In the genomic region with DNA sequence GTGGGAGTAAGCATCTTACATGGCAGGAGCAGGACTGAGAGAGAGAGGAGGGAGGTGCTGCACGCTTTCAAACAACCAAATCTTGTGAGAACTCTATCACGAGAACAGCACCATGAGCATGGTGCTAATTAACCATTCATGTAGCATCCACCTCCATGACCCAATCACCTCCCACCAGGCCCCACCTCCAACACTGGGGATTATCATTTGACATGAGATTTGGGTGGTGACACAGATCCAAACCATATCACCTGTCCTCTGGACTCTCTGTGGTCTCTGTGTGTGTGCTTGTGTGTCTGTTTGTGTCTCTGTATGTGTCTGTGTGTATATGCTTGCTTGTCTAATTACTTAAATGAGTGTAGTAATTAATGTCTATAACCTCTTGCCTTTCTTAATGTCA, we compare ENCODE assay signal across 1 cellular context.
TF ChIP-seq lines count a peak whose summit lies in the region.

No MANE protein-coding gene starts in this region.

TF ChIP-seq in K562, 482 proteins besides CTCF, POLR2A, EP300 and RAD21 (continued from another document):
- TF ChIP-seq, protein P1, sequence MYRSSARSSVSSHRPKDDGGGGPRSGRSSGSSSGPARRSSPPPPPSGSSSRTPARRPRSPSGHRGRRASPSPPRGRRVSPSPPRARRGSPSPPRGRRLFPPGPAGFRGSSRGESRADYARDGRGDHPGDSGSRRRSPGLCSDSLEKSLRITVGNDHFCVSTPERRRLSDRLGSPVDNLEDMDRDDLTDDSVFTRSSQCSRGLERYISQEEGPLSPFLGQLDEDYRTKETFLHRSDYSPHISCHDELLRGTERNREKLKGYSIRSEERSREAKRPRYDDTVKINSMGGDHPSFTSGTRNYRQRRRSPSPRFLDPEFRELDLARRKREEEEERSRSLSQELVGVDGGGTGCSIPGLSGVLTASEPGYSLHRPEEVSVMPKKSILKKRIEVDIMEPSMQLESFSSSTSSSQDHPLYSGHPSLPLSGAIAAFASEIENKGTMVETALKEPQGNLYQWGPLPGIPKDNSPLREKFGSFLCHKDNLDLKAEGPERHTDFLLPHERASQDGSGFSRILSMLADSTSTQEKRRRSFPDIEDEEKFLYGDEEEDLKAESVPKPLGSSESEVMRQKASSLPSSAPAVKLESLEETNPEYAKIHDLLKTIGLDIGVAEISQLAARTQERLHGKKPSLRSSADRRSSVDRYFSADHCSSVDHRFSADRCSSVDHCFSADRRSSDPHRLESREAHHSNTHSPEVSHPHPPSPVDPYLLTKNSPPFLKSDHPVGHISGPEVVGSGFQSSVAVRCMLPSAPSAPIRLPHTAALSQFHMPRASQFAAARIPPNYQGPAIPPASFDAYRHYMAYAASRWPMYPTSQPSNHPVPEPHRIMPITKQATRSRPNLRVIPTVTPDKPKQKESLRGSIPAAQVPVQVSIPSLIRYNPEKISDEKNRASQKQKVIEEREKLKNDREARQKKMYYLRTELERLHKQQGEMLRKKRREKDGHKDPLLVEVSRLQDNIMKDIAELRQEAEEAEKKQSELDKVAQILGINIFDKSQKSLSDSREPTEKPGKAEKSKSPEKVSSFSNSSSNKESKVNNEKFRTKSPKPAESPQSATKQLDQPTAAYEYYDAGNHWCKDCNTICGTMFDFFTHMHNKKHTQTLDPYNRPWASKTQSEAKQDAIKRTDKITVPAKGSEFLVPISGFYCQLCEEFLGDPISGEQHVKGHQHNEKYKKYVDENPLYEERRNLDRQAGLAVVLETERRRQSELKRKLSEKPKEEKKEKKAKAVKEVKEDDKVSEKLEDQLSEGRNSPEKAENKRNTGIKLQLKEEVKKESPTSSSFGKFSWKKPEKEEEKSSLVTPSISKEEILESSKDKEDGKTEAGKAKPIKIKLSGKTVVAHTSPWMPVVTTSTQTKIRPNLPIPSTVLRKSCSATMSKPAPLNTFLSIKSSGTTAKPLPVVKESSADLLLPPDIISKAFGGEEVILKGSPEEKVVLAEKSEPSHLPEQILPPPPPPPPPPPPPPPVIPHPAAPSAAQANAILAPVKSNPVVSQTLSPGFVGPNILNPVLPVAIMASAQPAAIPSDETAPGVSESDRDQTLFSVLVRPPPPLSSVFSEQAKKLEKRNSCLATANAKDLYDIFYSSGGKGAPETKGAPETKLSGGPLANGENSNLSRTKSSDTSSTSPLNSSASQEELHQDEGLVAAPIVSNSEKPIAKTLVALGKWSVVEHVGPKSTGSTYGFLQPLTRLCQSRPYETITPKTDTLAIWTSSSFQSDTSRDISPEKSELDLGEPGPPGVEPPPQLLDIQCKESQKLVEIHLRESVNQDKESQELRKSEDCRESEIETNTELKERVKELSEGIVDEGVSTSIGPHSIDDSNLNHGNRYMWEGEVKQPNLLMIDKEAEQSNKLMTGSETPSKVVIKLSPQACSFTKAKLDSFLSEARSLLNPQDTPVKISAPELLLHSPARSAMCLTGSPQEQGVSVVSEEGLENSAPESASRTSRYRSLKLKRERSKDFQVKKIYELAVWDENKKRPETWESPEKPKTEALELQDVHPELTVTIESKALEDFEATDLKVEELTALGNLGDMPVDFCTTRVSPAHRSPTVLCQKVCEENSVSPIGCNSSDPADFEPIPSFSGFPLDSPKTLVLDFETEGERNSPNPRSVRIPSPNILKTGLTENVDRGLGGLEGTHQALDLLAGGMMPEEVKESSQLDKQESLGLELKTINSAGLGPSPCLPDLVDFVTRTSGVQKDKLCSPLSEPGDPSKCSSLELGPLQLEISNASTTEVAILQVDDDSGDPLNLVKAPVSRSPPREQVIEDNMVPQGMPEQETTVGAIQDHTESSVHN (IDR thresholded peaks at IDR 0.05; ENCODE audit: borderline replicate concordance in 1 of 2, low read depth in 1 of 2), result no peak
- TF ChIP-seq MTA1 (IDR thresholded peaks at IDR 0.05; ENCODE audit: borderline replicate concordance), result no peak
- TF ChIP-seq, protein P2, sequence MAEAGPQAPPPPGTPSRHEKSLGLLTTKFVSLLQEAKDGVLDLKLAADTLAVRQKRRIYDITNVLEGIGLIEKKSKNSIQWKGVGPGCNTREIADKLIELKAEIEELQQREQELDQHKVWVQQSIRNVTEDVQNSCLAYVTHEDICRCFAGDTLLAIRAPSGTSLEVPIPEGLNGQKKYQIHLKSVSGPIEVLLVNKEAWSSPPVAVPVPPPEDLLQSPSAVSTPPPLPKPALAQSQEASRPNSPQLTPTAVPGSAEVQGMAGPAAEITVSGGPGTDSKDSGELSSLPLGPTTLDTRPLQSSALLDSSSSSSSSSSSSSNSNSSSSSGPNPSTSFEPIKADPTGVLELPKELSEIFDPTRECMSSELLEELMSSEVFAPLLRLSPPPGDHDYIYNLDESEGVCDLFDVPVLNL (CRISPR knock-in tag; IDR thresholded peaks at IDR 0.05; ENCODE audit: low read depth), result no peak
- no peak for TF ChIP-seq RFX5 (IDR thresholded peaks at IDR 0.05; ENCODE audit: low read depth, low read length)
- TF ChIP-seq ZNF280A (IDR thresholded peaks at IDR 0.05; ENCODE audit: low read depth, partially characterized antibody), result no peak
